Comparison of ENCODE assay signal across 38 cellular contexts in the genomic region with DNA sequence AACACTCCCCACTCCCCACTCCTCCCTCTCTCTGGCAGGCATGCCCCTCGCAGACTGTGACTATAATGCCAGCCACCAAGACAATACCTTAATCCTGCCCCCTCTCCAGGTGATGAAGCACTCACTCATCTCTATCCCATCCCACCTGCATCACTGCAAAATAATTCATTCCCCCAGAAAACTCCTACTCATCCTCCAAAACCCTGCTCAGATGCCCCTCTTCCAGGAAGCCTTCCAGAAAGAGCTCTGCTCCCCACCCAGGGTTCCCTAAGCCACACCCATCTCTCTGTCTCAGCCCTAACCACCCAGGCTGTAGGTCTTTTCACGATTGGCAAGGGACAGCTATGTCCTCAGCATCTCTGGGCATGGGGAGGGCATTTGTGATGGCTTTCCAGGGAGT. TPM values are rescaled to one million over a fixed set of nuclear protein-coding genes. Genes with fewer than 3 reads are reported as not detected.
"Had no signal": no experiment of that assay in that cellular context is flagged by ENCODE, and none has a peak within 500 bp of the region (broad histone marks: within the 10 kb centered on the region; RNA-seq: fewer than 3 reads in every experiment).

No MANE protein-coding gene starts in this region.

- H3K4me3 ChIP-seq: ascending aorta, body of pancreas, breast epithelium, MG63, Peyer's patch, SJSA1 had no signal

- H3K9me3 ChIP-seq: ascending aorta, body of pancreas, breast epithelium, MG63, Peyer's patch, SJSA1 had no signal

- H3K27ac ChIP-seq: ascending aorta, body of pancreas, breast epithelium, Peyer's patch, SJSA1 had no signal

- DNase-seq: activated CD4-positive, alpha-beta T cell treated with anti-CD3 and anti-CD28 coated beads, Interleukin-2, amount 10 ng/mL, durations not matched to agents 24 days and 14 days; activated CD4-positive, alpha-beta T cell treated with anti-CD3 and anti-CD28 coated beads, Interleukin-2, amount 50 U/mL, for 4 hours; activated CD8-positive, alpha-beta T cell treated with anti-CD3 and anti-CD28 coated beads for 36 hours; activated effector memory CD4-positive, alpha-beta T cell treated with anti-CD3 and anti-CD28 coated beads, Interleukin-2, amount 50 U/mL, for 16 hours; activated naive CD4-positive, alpha-beta T cell; activated naive CD4-positive, alpha-beta T cell treated with anti-CD3 and anti-CD28 coated beads, Interleukin-2, amount 50 U/mL, for 16 hours; activated naive CD8-positive, alpha-beta T cell treated with anti-CD3 and anti-CD28 coated beads for 36 hours; activated T-cell treated with anti-CD3 and anti-CD28 coated beads, Interleukin-2, amount 50 U/mL, for 1 hour; activated T-cell treated with anti-CD3 and anti-CD28 coated beads, Interleukin-2, amount 50 U/mL, for 72 hours; amygdala; body of pancreas; Kasumi-1; KG1; MG63; NCI-H1048; NCI-H146; NCI-H187 treated with DMSO at 0.1 percent for 48 hours; NCI-H2081; NCI-H2171 treated with DMSO at 0.1 percent for 48 hours; NCI-H226; NCI-H446 treated with DMSO at 0.1 percent for 48 hours; NCI-H524; NCI-H69; NK-92 treated with Interleukin-12 subunit alpha and Interleukin-12 subunit beta, amount 100 ng/mL, for 24 hours; PC-3; Peyer's patch; RPMI8226; SHP77 treated with DMSO at 0.1 percent for 48 hours; SW 1271; T-helper 1 cell; T-helper 2 cell; T-helper 9 cell had no signal

- H3K4me1 ChIP-seq: ascending aorta, body of pancreas, breast epithelium, Peyer's patch, SJSA1 had no signal

- H3K36me3 ChIP-seq: ascending aorta, breast epithelium, MG63, Peyer's patch, SJSA1 had no signal

- H3K27me3 ChIP-seq: ascending aorta, body of pancreas, MG63, Peyer's patch had no signal

RNA-seq across cellular contexts. Expression of gene NR5A1, which starts 17.2 kb away (rescaled TPM):
- total RNA-seq: activated CD4-positive, alpha-beta T cell treated with anti-CD3 and anti-CD28 coated beads, Interleukin-2, amount 10 ng/mL, durations not matched to agents 24 days and 14 days; activated CD8-positive, alpha-beta memory T cell treated with anti-CD3 and anti-CD28 coated beads for 36 hours; activated CD8-positive, alpha-beta T cell treated with anti-CD3 and anti-CD28 coated beads for 36 hours; activated naive CD8-positive, alpha-beta T cell treated with anti-CD3 and anti-CD28 coated beads for 36 hours; activated T-helper 17 cell treated with anti-CD3 and anti-CD28 coated beads, Interleukin-2, amount 50 U/mL, for 72 hours; body of pancreas; breast epithelium; cardiac septum; PC-3; SJSA1 had no signal

RNA-seq across cellular contexts. Expression of gene ADGRD2, which starts 39.7 kb away (rescaled TPM):
- total RNA-seq: activated CD4-positive, alpha-beta T cell treated with anti-CD3 and anti-CD28 coated beads, Interleukin-2, amount 10 ng/mL, durations not matched to agents 24 days and 14 days; activated CD8-positive, alpha-beta memory T cell treated with anti-CD3 and anti-CD28 coated beads for 36 hours; activated CD8-positive, alpha-beta T cell treated with anti-CD3 and anti-CD28 coated beads for 36 hours; activated naive CD8-positive, alpha-beta T cell treated with anti-CD3 and anti-CD28 coated beads for 36 hours; activated T-cell treated with anti-CD3 and anti-CD28 coated beads, Interleukin-2, amount 50 U/mL, for 72 hours; activated T-helper 17 cell treated with anti-CD3 and anti-CD28 coated beads, Interleukin-2, amount 50 U/mL, for 72 hours; ascending aorta; body of pancreas; cardiac septum; PC-3; Peyer's patch; SJSA1 had no signal
